Comparison of ENCODE assay signal across 6 cellular contexts in the genomic region with DNA sequence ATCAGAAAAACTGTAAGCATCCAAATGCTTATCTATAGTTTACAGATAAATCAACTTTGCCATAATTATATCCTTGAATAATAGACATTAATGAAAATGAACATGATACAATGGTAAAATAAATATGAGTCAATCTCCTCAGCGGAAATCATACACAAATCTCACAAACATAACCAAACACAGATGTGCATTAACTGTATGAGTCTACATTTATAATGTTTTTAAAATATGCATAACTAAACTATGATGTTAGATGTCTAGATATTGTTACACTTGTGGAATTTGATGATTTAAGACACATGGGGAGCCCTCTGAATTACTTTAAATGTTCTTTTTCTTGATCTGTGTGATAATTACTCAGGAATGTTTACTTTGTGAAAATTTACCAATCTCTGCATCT.
"Had no signal": no experiment of that assay in that cellular context is flagged by ENCODE, and none has a peak within 500 bp of the region (broad histone marks: within the 10 kb centered on the region; RNA-seq: fewer than 3 reads in every experiment).

No MANE protein-coding gene starts in this region.

- ATAC-seq: HepG2, K562 had no signal

- H3K27ac ChIP-seq: HL-60 had no signal

- H3K4me3 ChIP-seq: K562 had no signal

- DNase-seq: IMR-90, KBM-7, KG1 had no signal
